ENCODE assay signal across 13 cellular contexts in the genomic region with DNA sequence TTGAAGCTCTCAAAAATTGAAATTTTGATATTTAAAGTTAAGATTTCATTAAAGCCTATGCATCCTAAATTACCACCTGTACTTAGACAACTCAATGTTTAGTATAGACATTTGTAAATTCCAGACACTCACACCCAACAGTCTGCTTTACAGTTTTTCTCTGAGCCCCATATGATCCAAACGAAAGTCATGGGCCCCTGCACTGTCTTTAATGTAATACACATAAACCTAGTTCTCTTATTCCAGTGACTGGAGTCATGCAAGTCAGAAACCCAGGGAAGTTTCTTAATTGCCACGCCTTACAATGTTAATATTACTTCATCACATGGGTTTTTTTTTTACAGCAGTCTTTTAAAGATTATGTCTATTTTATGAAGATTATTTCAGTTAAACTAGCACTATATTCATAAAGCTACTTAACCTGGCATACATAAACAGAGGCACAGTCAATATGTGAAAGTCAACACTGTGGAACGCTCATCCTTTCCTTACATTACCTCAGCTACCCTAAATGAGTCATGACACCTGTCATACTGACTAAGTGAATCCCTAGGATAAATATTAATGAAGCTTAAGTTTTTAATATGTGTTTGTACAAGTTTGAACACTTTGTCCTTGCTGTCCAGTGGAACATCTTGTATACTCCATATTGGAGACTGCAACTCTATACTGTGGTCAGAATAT.
A peak's percentile ranks its signal among the peaks of the same experiment; 100 is the strongest.
DNase-seq lines count a peak whose midpoint lies in the region; ATAC-seq and TF ChIP-seq lines count a peak whose summit lies in the region.
"Had no signal": no experiment of that assay in that cellular context is flagged by ENCODE, and none has a peak within 500 bp of the region (broad histone marks: within the 10 kb centered on the region; RNA-seq: fewer than 3 reads in every experiment).

No MANE protein-coding gene starts in this region.

- no peak overlapping the region for H3K27ac ChIP-seq in ascending aorta
- H3K27ac ChIP-seq: spleen had no signal

- DNase-seq in HCEC 1CT (peak; percentile 4), iris pigment epithelial cell (ENCODE audit: low read depth) (peak; percentile 65), Ammon's horn (ENCODE audit: low spot score) (no peak), sciatic nerve (ENCODE audit: low spot score) (no peak), ascending aorta (ENCODE audit: low spot score in 2 of 2) (no peak)
- DNase-seq: dermis blood vessel endothelial cell, DND-41, naive B cell, NCI-H1930, spleen had no signal

- H3K27me3 ChIP-seq in ascending aorta = no peaks in the 10 kb centered on the region
- H3K27me3 ChIP-seq: spleen had no signal

- no peaks in the 10 kb centered on the region for H3K36me3 ChIP-seq in ascending aorta
- H3K36me3 ChIP-seq: spleen had no signal

- ATAC-seq in GM18858 (IDR thresholded peaks at IDR 0.05; ENCODE audit: unreplicated experiment) (peak; percentile 76), HG03457 (IDR thresholded peaks at IDR 0.05; ENCODE audit: unreplicated experiment) (peak; percentile 72), sciatic nerve (no peak)
- ATAC-seq: Panc1 had no signal

- H3K9me3 ChIP-seq in ascending aorta = no peaks in the 10 kb centered on the region

- H3K4me1 ChIP-seq in ascending aorta = no peaks in the 10 kb centered on the region
- H3K4me1 ChIP-seq: spleen had no signal

- H3K4me3 ChIP-seq in ascending aorta = no peak overlapping the region
- H3K4me3 ChIP-seq: spleen had no signal

- intact Hi-C loops in sciatic nerve (cut with DNase I) = no loop called here
- intact Hi-C loops in ascending aorta (cut with DNase I) = no loop called here

- no peak for TF ChIP-seq CTCF in ascending aorta (IDR thresholded peaks at IDR 0.05)

Comparison
In these comparisons a context has a peak if more than half of its experiments do, and no peak if none do; other contexts are left out.
1. DNase-seq: peak in HCEC 1CT (single experiment) and iris pigment epithelial cell (single experiment); none in Ammon's horn (single experiment), sciatic nerve (single experiment) and ascending aorta (0 of 2).